In the genomic region with DNA sequence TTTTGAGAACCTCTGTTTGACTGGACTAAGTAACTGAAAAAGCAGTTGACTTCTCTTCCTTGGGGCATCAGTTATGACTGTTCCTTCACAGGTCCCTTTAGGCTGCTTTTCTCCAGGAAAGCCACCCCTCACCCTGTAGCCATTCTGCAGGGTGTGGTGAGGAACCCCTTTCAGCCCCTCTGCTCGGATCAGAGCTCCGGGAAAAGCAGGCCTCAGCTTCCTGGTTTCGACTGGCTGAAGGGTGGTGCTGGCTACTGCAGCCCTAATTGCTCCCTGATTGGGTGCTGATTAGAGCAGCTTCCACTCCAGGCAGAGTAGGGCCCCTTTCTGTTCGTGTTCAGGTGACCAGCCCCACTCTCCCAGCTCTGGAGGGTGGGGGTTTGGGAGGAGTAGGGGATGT, we compare ENCODE assay signal across 2 cellular contexts. TPM values are rescaled to one million over a fixed set of nuclear protein-coding genes. Genes with fewer than 3 reads are reported as not detected.
"Had no signal": no experiment of that assay in that cellular context is flagged by ENCODE, and none has a peak within 500 bp of the region (broad histone marks: within the 10 kb centered on the region; RNA-seq: fewer than 3 reads in every experiment).

No MANE protein-coding gene starts in this region.

RNA-seq across cellular contexts. Expression of a gene that starts 36.8 kb away (rescaled TPM):
- total RNA-seq: IMR-90 had no signal

RNA-seq across cellular contexts. Expression of a gene that starts 49.8 kb away (rescaled TPM):
- total RNA-seq: HT-29 had no signal
